In genomic region chr5:153158608-153159007, GRCh38 we compare ENCODE assay signal across 29 cellular contexts.
DNase-seq lines count a peak whose midpoint lies in the region; ATAC-seq and TF ChIP-seq lines count a peak whose summit lies in the region.
"Had no signal": no experiment of that assay in that cellular context is flagged by ENCODE, and none has a peak within 500 bp of the region (broad histone marks: within the 10 kb centered on the region; RNA-seq: fewer than 3 reads in every experiment).

No MANE protein-coding gene starts in this region.

- H3K4me1 ChIP-seq in RWPE2 (ENCODE audit: insufficient read depth, poor library complexity, severe bottlenecking) (peaks cover 19% of the 10 kb centered on the region), foreskin keratinocyte (peaks cover 37% of the 10 kb centered on the region)
- H3K4me1 ChIP-seq: A549, adrenal gland, left lung, pancreas, testis had no signal

- ATAC-seq in RWPE2 (ENCODE audit: low read depth) (peak; percentile 59), foreskin keratinocyte (peak; percentile 85), HG02798 (IDR thresholded peaks at IDR 0.05; ENCODE audit: poor library complexity, unreplicated experiment) (no peak), GM18517 (IDR thresholded peaks at IDR 0.05; ENCODE audit: unreplicated experiment) (no peak)
- ATAC-seq: A549; activated CD8-positive, alpha-beta T cell treated with anti-CD3 and anti-CD28 coated beads for 36 hours; activated T-helper 17 cell treated with anti-CD3 and anti-CD28 coated beads, Interleukin-2, amount 50 U/mL, for 72 hours; left lung; pancreas had no signal

- DNase-seq in A172 (ENCODE audit: low spot score) (peak; percentile 41), H7 (peak; percentile 2), RWPE2 (ENCODE audit: low spot score) (no peak), foreskin keratinocyte (peak; percentile 51 to 69), iPS-NIHi7 (ENCODE audit: extremely low spot score) (no peak)
- no peak for DNase-seq in activated CD8-positive, alpha-beta memory T cell treated with anti-CD3 and anti-CD28 coated beads, Interleukin-2, amount 50 U/mL, for 4 hours
- DNase-seq: activated CD4-positive, alpha-beta T cell treated with anti-CD3 and anti-CD28 coated beads for 1 hour; activated CD8-positive, alpha-beta T cell treated with anti-CD3 and anti-CD28 coated beads for 36 hours; activated naive CD4-positive, alpha-beta T cell treated with anti-CD3 and anti-CD28 coated beads, Interleukin-2, amount 10 ng/mL, durations not matched to agents 7 days and 5 days; adrenal gland; AML-193; CD4-positive, alpha-beta T cell; hypothalamus; IMR-90; left lung; mesenchymal stem cell; NCI-H1930; NCI-H524 treated with DMSO at 0.1 percent for 48 hours; pancreas; PC-9; retina; Right ventricle myocardium superior; small intestine; stimulated activated CD4-positive, alpha-beta T cell treated with anti-CD3 and anti-CD28 coated beads, Interleukin-1b, Interleukin-23, amount 100 ng/mL, for 48 hours; testis had no signal

- H3K27me3 ChIP-seq in H7 (ENCODE audit: control insufficient read depth, insufficient read depth, low read length) (no peaks in the 10 kb centered on the region), RWPE2 (ENCODE audit: insufficient read depth, poor library complexity, severe bottlenecking) (no peaks in the 10 kb centered on the region), foreskin keratinocyte (no peaks in the 10 kb centered on the region)
- H3K27me3 ChIP-seq: adrenal gland, left lung, pancreas, testis had no signal

- H3K4me3 ChIP-seq in H7 (ENCODE audit: insufficient read depth, low read depth, low read length) (no peak overlapping the region), RWPE2 (ENCODE audit: severe bottlenecking) (no peak overlapping the region)
- H3K4me3 ChIP-seq: A549, adrenal gland, left lung, pancreas, PC-9, testis had no signal

- H3K27ac ChIP-seq in RWPE2 (ENCODE audit: poor library complexity, severe bottlenecking) (peak overlapping the region; percentile 78), foreskin keratinocyte (peak overlapping the region; percentile 58)
- H3K27ac ChIP-seq: A549, adrenal gland, left lung, pancreas, PC-9, testis had no signal

- H3K9me3 ChIP-seq in RWPE2 (ENCODE audit: severe bottlenecking), result no peaks in the 10 kb centered on the region
- H3K9me3 ChIP-seq: A549, adrenal gland, left lung, pancreas, testis had no signal

- peak; percentile 42 for TF ChIP-seq CTCF in RWPE2 (IDR thresholded peaks at IDR 0.05; ENCODE audit: poor library complexity, severe bottlenecking)
- peak; percentile 58 for TF ChIP-seq CTCF in foreskin keratinocyte (conservative IDR thresholded peaks at IDR 0.05)

- H3K36me3 ChIP-seq in H7 (replicated peaks; ENCODE audit: control insufficient read depth, insufficient read depth, low read length) (no peaks in the 10 kb centered on the region), RWPE2 (ENCODE audit: low read depth) (no peaks in the 10 kb centered on the region)
- H3K36me3 ChIP-seq: adrenal gland, left lung, pancreas had no signal

Comparison
In these comparisons a context has a peak if more than half of its experiments do, and no peak if none do; other contexts are left out.
1. DNase-seq: peak in A172 (single experiment), H7 (single experiment) and foreskin keratinocyte (2 of 2); none in RWPE2 (single experiment), activated CD8-positive, alpha-beta memory T cell treated with anti-CD3 and anti-CD28 coated beads, Interleukin-2, amount 50 U/mL, for 4 hours (single experiment) and iPS-NIHi7 (single experiment).
2. ATAC-seq: peak in RWPE2 (single experiment) and foreskin keratinocyte (single experiment); none in HG02798 (single experiment) and GM18517 (single experiment).